In genomic region chr4:185011408-185011807, GRCh38 we compare ENCODE assay signal across 9 cellular contexts. TPM values are rescaled to one million over a fixed set of nuclear protein-coding genes. Genes with fewer than 3 reads are reported as not detected.
DNase-seq lines count a peak whose midpoint lies in the region; ATAC-seq and TF ChIP-seq lines count a peak whose summit lies in the region.
"Had no signal": no experiment of that assay in that cellular context is flagged by ENCODE, and none has a peak within 500 bp of the region (broad histone marks: within the 10 kb centered on the region; RNA-seq: fewer than 3 reads in every experiment).

No MANE protein-coding gene starts in this region.

- H2AFZ ChIP-seq in SK-N-SH (ENCODE audit: low read depth): no peak overlapping the region

- H3K4me2 ChIP-seq in SK-N-SH: no peak overlapping the region

- no peaks in the 10 kb centered on the region for H3K36me3 ChIP-seq in BE2C
- no peaks in the 10 kb centered on the region for H3K36me3 ChIP-seq in SK-N-SH (replicated peaks in 1 of 2; ENCODE audit: control insufficient read depth in 1 of 2, insufficient read depth in 2 of 2, low read length in 1 of 2)

- no peaks in the 10 kb centered on the region for H3K9me2 ChIP-seq in SK-N-SH

- no peak for TF ChIP-seq EP300 in SK-N-SH (IDR thresholded peaks at IDR 0.05; ENCODE audit: borderline replicate concordance in 1 of 2, low read depth in 1 of 2, low read length in 1 of 2)

- H3K79me2 ChIP-seq in SK-N-SH (ENCODE audit: insufficient read depth): no peaks in the 10 kb centered on the region

- H3K9me3 ChIP-seq in BE2C (no peaks in the 10 kb centered on the region), SK-N-SH (no peaks in the 10 kb centered on the region)

- H3K4me3 ChIP-seq in BE2C (ENCODE audit: low read depth, low read length) (no peak overlapping the region), SK-N-SH (ENCODE audit: low read depth in 2 of 2, low read length in 1 of 2) (no peak overlapping the region; a peak in 1 of 4 replicates)

- no peaks in the 10 kb centered on the region for H4K20me1 ChIP-seq in SK-N-SH (ENCODE audit: insufficient read depth)

- H3K4me1 ChIP-seq in BE2C: no peaks in the 10 kb centered on the region
- no peaks in the 10 kb centered on the region; a peak in 1 of 4 replicates for H3K4me1 ChIP-seq in SK-N-SH (ENCODE audit: control insufficient read depth in 1 of 2, insufficient read depth in 2 of 2, low read depth in 1 of 2, low read length in 1 of 2)

- peak; percentile 73 for DNase-seq in BE2C
- DNase-seq in SK-N-SH: peak; percentile 82
- DNase-seq in iPS-NIHi11 (ENCODE audit: low spot score): peak; percentile 66
- DNase-seq in SHP77 (lab: John Stamatoyannopoulos, UW): no peak
- DNase-seq in NCI-H2081 (lab: John Stamatoyannopoulos, UW): no peak
- no peak for DNase-seq in left lobe of liver (ENCODE audit: low spot score)

- no peak overlapping the region for H3K27ac ChIP-seq in SK-N-SH (ENCODE audit: low read depth in 2 of 2, low read length in 1 of 2)

- POLR2A ChIA-PET in SK-N-SH (lab: Yijun Ruan, JAX): no interaction called here

- WGBS in SK-N-SH (ENCODE audit: low lambda C conversion rate): 21% methylated on average over 4 of the region's 8 CpGs

- peak; percentile 70 for ATAC-seq in GM18868 (IDR thresholded peaks at IDR 0.05; ENCODE audit: unreplicated experiment)
- no peak for ATAC-seq in HG03159 (IDR thresholded peaks at IDR 0.05; ENCODE audit: unreplicated experiment)
- ATAC-seq in left lobe of liver: no peak

- peak; percentile 60 for TF ChIP-seq RAD21 in SK-N-SH (IDR thresholded peaks at IDR 0.05; ENCODE audit: low read length)

- no peaks in the 10 kb centered on the region for H3F3A ChIP-seq in SK-N-SH (replicated peaks; ENCODE audit: insufficient read depth)

- CTCF ChIA-PET in SK-N-SH (lab: Yijun Ruan, JAX): interaction anchor here (0.7 to 3.5 kb wide), 34 partner anchors 10 to 1026 kb away, joined by 3 to 24 read pairs (median 4); partner anchors contain the start of gene CENPU

- H3K27me3 ChIP-seq in BE2C (peaks cover 34% of the 10 kb centered on the region), SK-N-SH (ENCODE audit: insufficient read depth) (peaks cover 39% of the 10 kb centered on the region; the same call in 1 of the 2 replicates)

- no peak overlapping the region for H3K9ac ChIP-seq in SK-N-SH

- peak; percentile 83 for TF ChIP-seq CTCF in BE2C (IDR thresholded peaks at IDR 0.05; ENCODE audit: low read depth, low read length)
- TF ChIP-seq CTCF in SK-N-SH (IDR thresholded peaks at IDR 0.05): peak; percentile 59

TF ChIP-seq in SK-N-SH, 30 proteins besides CTCF, POLR2A, EP300 and RAD21:
- TF ChIP-seq RCOR1 (IDR thresholded peaks at IDR 0.05; ENCODE audit: low read length): no peak
- peak; percentile 41; the same call in 1 of the 2 replicates for TF ChIP-seq SMC3 (IDR thresholded peaks at IDR 0.05; ENCODE audit: low read depth, low read length)

RNA-seq across cellular contexts. Expression of gene HELT, which starts 6.9 kb away (rescaled TPM):
- polyA plus RNA-seq in BE2C (2012; ENCODE audit: insufficient read depth, insufficient read length, low read depth): not detected
- polyA plus RNA-seq in SK-N-SH (2012; rRNA removed): not detected in 2 replicates
- not detected in 2 replicates for polyA plus RNA-seq in SK-N-SH (2012; cell fraction: cytosol; rRNA removed)
- polyA plus RNA-seq in SK-N-SH (2012; cell fraction: nucleus; rRNA removed): not detected in 2 replicates
- total RNA-seq in left lobe of liver: not detected
- total RNA-seq: naive thymus-derived CD8-positive, alpha-beta T cell had no signal
- polyA plus RNA-seq: naive thymus-derived CD8-positive, alpha-beta T cell had no signal

Comparison
In these comparisons a context has a peak if more than half of its experiments do, and no peak if none do; other contexts are left out.
1. DNase-seq: peak in BE2C (single experiment), SK-N-SH (single experiment) and iPS-NIHi11 (single experiment); none in SHP77 (0 of 2), NCI-H2081 (0 of 2) and left lobe of liver (single experiment).